ENCODE assay signal across 16 cellular contexts in the genomic region with DNA sequence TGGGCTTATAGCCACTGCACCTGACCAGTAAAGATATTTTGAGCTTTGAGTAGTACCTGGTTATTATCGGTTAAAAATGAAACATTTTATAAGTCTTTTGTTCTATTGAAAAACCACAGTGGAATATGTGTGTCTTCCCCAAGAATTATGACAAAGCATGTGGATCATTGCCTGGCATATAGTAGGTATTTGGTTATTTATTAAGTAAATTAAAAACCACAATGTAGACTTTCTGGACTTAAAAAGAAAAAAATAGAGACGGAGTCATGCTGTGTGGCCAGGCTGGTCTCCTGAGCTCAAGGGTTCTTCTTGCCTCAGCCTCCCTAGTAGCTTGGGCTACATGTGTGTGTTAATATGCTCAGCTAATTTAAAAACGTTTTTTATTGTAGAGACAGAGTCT. TPM values are rescaled to one million over a fixed set of nuclear protein-coding genes. Genes with fewer than 3 reads are reported as not detected.
DNase-seq lines count a peak whose midpoint lies in the region; ATAC-seq and TF ChIP-seq lines count a peak whose summit lies in the region.
"Had no signal": no experiment of that assay in that cellular context is flagged by ENCODE, and none has a peak within 500 bp of the region (broad histone marks: within the 10 kb centered on the region; RNA-seq: fewer than 3 reads in every experiment).

No MANE protein-coding gene starts in this region.

- H2AK5ac ChIP-seq in mesenchymal stem cell (ENCODE audit: low read length, severe bottlenecking): no peak overlapping the region

- DNase-seq in ACHN (peak; percentile 83), HK-2 (ENCODE audit: unreplicated experiment) (peak; percentile 15), epithelial cell of proximal tubule (ENCODE audit: low read depth) (peak; percentile 45), mesenchymal stem cell (no peak), SKM-1 (lab: John Stamatoyannopoulos, UW; ENCODE audit: unreplicated experiment) (no peak), GM19238 (ENCODE audit: insufficient read length, low spot score) (no peak)
- DNase-seq in activated CD4-positive, alpha-beta T cell treated with anti-CD3 and anti-CD28 coated beads, Interleukin-2, amount 50 U/mL, for 4 hours: no peak
- DNase-seq: 8988T; BE2C; C1 segment of cervical spinal cord; CD4-positive, CD25-positive, alpha-beta regulatory T cell; CD8-positive, alpha-beta memory T cell; COR-L47 had no signal

- H3K27ac ChIP-seq in mesenchymal stem cell (ENCODE audit: low read length, poor library complexity, severe bottlenecking): peak overlapping the region; percentile 67
- H3K27ac ChIP-seq: HL-60 had no signal

- peaks cover 11% of the 10 kb centered on the region for H3K79me1 ChIP-seq in mesenchymal stem cell (replicated peaks; ENCODE audit: low read length, poor library complexity, severe bottlenecking)

- no peak overlapping the region for H2BK120ac ChIP-seq in mesenchymal stem cell (ENCODE audit: low read depth, low read length)

- no peaks in the 10 kb centered on the region for H3K36me3 ChIP-seq in mesenchymal stem cell (ENCODE audit: control insufficient read depth in 1 of 2, insufficient read depth in 2 of 2, low read depth in 1 of 2, low read length in 2 of 2)
- H3K36me3 ChIP-seq: BE2C, HAP-1 had no signal

- H3K23ac ChIP-seq in mesenchymal stem cell (ENCODE audit: low read length in 2 of 2): no peak overlapping the region

- no peak for TF ChIP-seq CTCF in epithelial cell of proximal tubule (conservative IDR thresholded peaks at IDR 0.05; ENCODE audit: low read depth, low read length)

- no peak for ATAC-seq in SK-N-SH treated with all-trans-retinoic acid at 6 μM for 48 hours

- no peak overlapping the region for H2BK12ac ChIP-seq in mesenchymal stem cell (ENCODE audit: low read length in 2 of 2)

- H3K4me2 ChIP-seq in mesenchymal stem cell (ENCODE audit: low read length, poor library complexity, severe bottlenecking): no peak overlapping the region

- H3K4me3 ChIP-seq in epithelial cell of proximal tubule (ENCODE audit: low read depth, low read length) (no peak overlapping the region), mesenchymal stem cell (ENCODE audit: insufficient read depth in 1 of 2, low read depth in 1 of 2, low read length in 2 of 2) (no peak overlapping the region)
- H3K4me3 ChIP-seq: HAP-1 had no signal

- H3K14ac ChIP-seq in mesenchymal stem cell (ENCODE audit: low read length in 2 of 2): no peak overlapping the region

- H4K91ac ChIP-seq in mesenchymal stem cell (ENCODE audit: low read length): no peak overlapping the region

- H3K4me1 ChIP-seq in mesenchymal stem cell (ENCODE audit: control insufficient read depth, insufficient read depth, low read depth, low read length): peaks cover 5% of the 10 kb centered on the region
- H3K4me1 ChIP-seq: BE2C had no signal

- no peak overlapping the region for H2BK5ac ChIP-seq in mesenchymal stem cell (ENCODE audit: low read depth, low read length, poor library complexity, severe bottlenecking)

- 95% methylated on average over 3 of the region's 3 CpGs for WGBS in mesenchymal stem cell

- no peak overlapping the region for H3K4ac ChIP-seq in mesenchymal stem cell (ENCODE audit: low read depth in 1 of 2, low read length in 2 of 2)

- no peaks in the 10 kb centered on the region for H3K9me3 ChIP-seq in mesenchymal stem cell (ENCODE audit: control insufficient read depth, low read length)
- H3K9me3 ChIP-seq: BE2C, HAP-1 had no signal

- no peak overlapping the region for H2BK15ac ChIP-seq in mesenchymal stem cell (ENCODE audit: low read depth, poor library complexity, severe bottlenecking)

- no peaks in the 10 kb centered on the region for H3K27me3 ChIP-seq in mesenchymal stem cell (ENCODE audit: control insufficient read depth in 1 of 2, insufficient read depth in 1 of 2, low read length in 2 of 2)
- H3K27me3 ChIP-seq: BE2C had no signal

- H3K18ac ChIP-seq in mesenchymal stem cell (ENCODE audit: low read depth in 1 of 2, low read length in 2 of 2): no peak overlapping the region

- no peak overlapping the region for H2AFZ ChIP-seq in mesenchymal stem cell (ENCODE audit: low read depth, low read length)

- no peak overlapping the region for H4K8ac ChIP-seq in mesenchymal stem cell (ENCODE audit: low read length)

- H3K9ac ChIP-seq in mesenchymal stem cell (ENCODE audit: low read length): no peak overlapping the region

- in situ Hi-C loops in ACHN (cut with HindIII; ENCODE audit: low pct_ligation_motif_present, low pct_unique_long_range_greater_than_20kb, low sequenced_read_pairs): no loop called here

TF ChIP-seq in SK-N-SH treated with all-trans-retinoic acid at 6 μM for 48 hours, 23 proteins besides CTCF, POLR2A, EP300 and RAD21:
- TF ChIP-seq, protein P1, sequence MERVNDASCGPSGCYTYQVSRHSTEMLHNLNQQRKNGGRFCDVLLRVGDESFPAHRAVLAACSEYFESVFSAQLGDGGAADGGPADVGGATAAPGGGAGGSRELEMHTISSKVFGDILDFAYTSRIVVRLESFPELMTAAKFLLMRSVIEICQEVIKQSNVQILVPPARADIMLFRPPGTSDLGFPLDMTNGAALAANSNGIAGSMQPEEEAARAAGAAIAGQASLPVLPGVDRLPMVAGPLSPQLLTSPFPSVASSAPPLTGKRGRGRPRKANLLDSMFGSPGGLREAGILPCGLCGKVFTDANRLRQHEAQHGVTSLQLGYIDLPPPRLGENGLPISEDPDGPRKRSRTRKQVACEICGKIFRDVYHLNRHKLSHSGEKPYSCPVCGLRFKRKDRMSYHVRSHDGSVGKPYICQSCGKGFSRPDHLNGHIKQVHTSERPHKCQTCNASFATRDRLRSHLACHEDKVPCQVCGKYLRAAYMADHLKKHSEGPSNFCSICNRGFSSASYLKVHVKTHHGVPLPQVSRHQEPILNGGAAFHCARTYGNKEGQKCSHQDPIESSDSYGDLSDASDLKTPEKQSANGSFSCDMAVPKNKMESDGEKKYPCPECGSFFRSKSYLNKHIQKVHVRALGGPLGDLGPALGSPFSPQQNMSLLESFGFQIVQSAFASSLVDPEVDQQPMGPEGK (CRISPR knock-in tag; IDR thresholded peaks at IDR 0.05; ENCODE audit: borderline replicate concordance): no peak
- TF ChIP-seq TSHZ2 (CRISPR knock-in tag; IDR thresholded peaks at IDR 0.05) (no peak), ZNF8 (CRISPR knock-in tag; IDR thresholded peaks at IDR 0.05) (no peak), CSDC2 (CRISPR knock-in tag; IDR thresholded peaks at IDR 0.05) (no peak), ZC3H10 (CRISPR knock-in tag; IDR thresholded peaks at IDR 0.05) (no peak), BACH2 (CRISPR knock-in tag; IDR thresholded peaks at IDR 0.05; ENCODE audit: borderline replicate concordance) (no peak), RARB (CRISPR knock-in tag; IDR thresholded peaks at IDR 0.05) (no peak), TOX (CRISPR knock-in tag; IDR thresholded peaks at IDR 0.05; ENCODE audit: borderline replicate concordance) (no peak), ZFP3 (CRISPR knock-in tag; IDR thresholded peaks at IDR 0.05) (no peak), TCF4 (CRISPR knock-in tag; IDR thresholded peaks at IDR 0.05; ENCODE audit: borderline replicate concordance) (no peak), ARNTL (CRISPR knock-in tag; IDR thresholded peaks at IDR 0.05; ENCODE audit: borderline replicate concordance, low read depth) (no peak), ZNF565 (CRISPR knock-in tag; conservative IDR thresholded peaks at IDR 0.05; ENCODE audit: low read depth) (no peak), POU6F1 (CRISPR knock-in tag; IDR thresholded peaks at IDR 0.05; ENCODE audit: borderline replicate concordance, low read depth) (no peak), SNAI2 (CRISPR knock-in tag; IDR thresholded peaks at IDR 0.05) (no peak), ZNF70 (CRISPR knock-in tag; IDR thresholded peaks at IDR 0.05) (no peak), ISL1 (CRISPR knock-in tag; IDR thresholded peaks at IDR 0.05) (no peak), PPARA (CRISPR knock-in tag; IDR thresholded peaks at IDR 0.05; ENCODE audit: borderline replicate concordance) (no peak)

RNA-seq across cellular contexts. Expression of gene UBE2E2, which starts 43.5 kb away (rescaled TPM):
- 32.5 and 98.0 TPM in 2 replicates for total RNA-seq in epithelial cell of proximal tubule
- 27.2 TPM for polyA plus RNA-seq in mesenchymal stem cell (2013, experiment 1 of 2)
- 26.3 TPM for polyA plus RNA-seq in mesenchymal stem cell (2013, experiment 2 of 2)

Comparison
In these comparisons a context has a peak if more than half of its experiments do, and no peak if none do; other contexts are left out.
1. DNase-seq: peak in ACHN (single experiment), HK-2 (single experiment) and epithelial cell of proximal tubule (single experiment); none in mesenchymal stem cell (single experiment), SKM-1 (single experiment), activated CD4-positive, alpha-beta T cell treated with anti-CD3 and anti-CD28 coated beads, Interleukin-2, amount 50 U/mL, for 4 hours (0 of 2) and GM19238 (single experiment).